Comparison of ENCODE assay signal across 8 cellular contexts in the genomic region with DNA sequence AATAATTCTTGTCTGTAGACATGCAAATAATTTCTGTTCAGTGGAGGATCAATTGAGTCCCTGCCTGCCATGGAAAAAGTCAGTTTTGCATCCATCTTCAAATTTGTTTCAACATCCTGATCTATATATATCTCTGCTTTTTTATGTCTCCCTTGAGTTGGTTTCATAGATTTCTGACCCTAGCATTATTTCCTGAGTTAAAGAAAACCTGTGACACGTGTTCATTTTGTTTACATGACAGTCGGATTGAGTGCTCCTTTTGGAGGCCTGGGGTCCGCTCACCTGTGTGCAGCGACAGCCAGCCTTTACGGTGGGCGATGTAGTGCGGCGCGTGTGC. TPM values are rescaled to one million over a fixed set of nuclear protein-coding genes. Genes with fewer than 3 reads are reported as not detected.
A peak's percentile ranks its signal among the peaks of the same experiment; 100 is the strongest.
DNase-seq lines count a peak whose midpoint lies in the region; ATAC-seq and TF ChIP-seq lines count a peak whose summit lies in the region.

No MANE protein-coding gene starts in this region.

- peak overlapping the region; percentile 84 for H2AFZ ChIP-seq in PC-9

- WGBS in esophagus squamous epithelium, 2 donors: 0 to 2% methylated on average over 9 of the region's 9 CpGs

- no peaks in the 10 kb centered on the region; the same call in 1 of the 2 replicates for H4K20me1 ChIP-seq in PC-9 (ENCODE audit: insufficient read depth)

- intact Hi-C loops in PC-9 (cut with micrococcal nuclease; ENCODE audit: unreplicated experiment): loop anchor here (1.0 to 2.0 kb wide), 3 partner anchors 20 to 58 kb away; a partner anchor contains a TSS
- intact Hi-C loops in esophagus squamous epithelium (cut with DNase I): no loop called here

- no peaks in the 10 kb centered on the region for H3K9me2 ChIP-seq in PC-9 (ENCODE audit: insufficient read depth)

- H3K4me3 Mint-ChIP-seq in progenitor cell of endocrine pancreas (ENCODE audit: low read depth): peak overlapping the region; percentile 65

- H3K27me3 ChIP-seq in PC-9 (ENCODE audit: insufficient read depth, low read depth) (no peaks in the 10 kb centered on the region), esophagus squamous epithelium (no peaks in the 10 kb centered on the region)

- TF ChIP-seq CTCF in PC-9 (conservative IDR thresholded peaks at IDR 0.05): no peak
- TF ChIP-seq CTCF in esophagus squamous epithelium (IDR thresholded peaks at IDR 0.05): no peak
- TF ChIP-seq CTCF in progenitor cell of endocrine pancreas (IDR thresholded peaks at IDR 0.05; ENCODE audit: unreplicated experiment): no peak

- H3K4me3 ChIP-seq in PC-9 (peak overlapping the region; percentile 69), esophagus squamous epithelium (peak overlapping the region; percentile 66 to 93 (median 90))

- H3K27me3 Mint-ChIP-seq in progenitor cell of endocrine pancreas: peaks cover 9% of the 10 kb centered on the region

- H3K9me3 ChIP-seq in PC-9 (ENCODE audit: insufficient read depth, low read depth): peaks cover 6% of the 10 kb centered on the region
- H3K9me3 ChIP-seq in esophagus squamous epithelium: no peaks in the 10 kb centered on the region

- H3K4me1 Mint-ChIP-seq in progenitor cell of endocrine pancreas (ENCODE audit: low read depth): peaks cover 15% of the 10 kb centered on the region

- POLR2A ChIA-PET in PC-9 (lab: Charles Lee; ENCODE audit: unreplicated experiment): no interaction called here

- peaks cover 14% of the 10 kb centered on the region for H3K36me3 Mint-ChIP-seq in progenitor cell of endocrine pancreas (ENCODE audit: insufficient read depth)

- H3K36me3 ChIP-seq in PC-9 (ENCODE audit: low read depth): peaks cover 19% of the 10 kb centered on the region
- peaks cover 0 to 29% (median 7%) of the 10 kb centered on the region in 3 donors for H3K36me3 ChIP-seq in esophagus squamous epithelium

- peaks cover 53% of the 10 kb centered on the region for H3F3A ChIP-seq in PC-9 (ENCODE audit: insufficient read depth, low read depth)

- TF ChIP-seq POLR2A in esophagus squamous epithelium (IDR thresholded peaks at IDR 0.05): no peak

- DNase-seq in NCI-H2171 treated with DMSO at 0.1 percent for 48 hours (lab: John Stamatoyannopoulos, UW) (peak; percentile 33), NCI-H2171 (lab: John Stamatoyannopoulos, UW) (no peak), PC-9 (no peak), esophagus squamous epithelium (lab: John Stamatoyannopoulos, UW) (no peak), progenitor cell of endocrine pancreas (ENCODE audit: low spot score, unreplicated experiment) (no peak), NCI-H1417 treated with DMSO at 0.1 percent for 48 hours (lab: John Stamatoyannopoulos, UW) (no peak), SKM-1 treated with dmso at 0.1 percent for 144 hours (lab: John Stamatoyannopoulos, UW; ENCODE audit: unreplicated experiment) (no peak)

- H3K27ac ChIP-seq in PC-9 (peak overlapping the region; percentile 22; the same call in 1 of the 2 replicates), esophagus squamous epithelium (peak overlapping the region; percentile 84 to 95 (median 87))

- no peak for ATAC-seq in GM18861 (IDR thresholded peaks at IDR 0.05; ENCODE audit: unreplicated experiment)

- peak overlapping the region; percentile 93 for H3K4me2 ChIP-seq in PC-9

- peak overlapping the region; percentile 53 for H3K27ac Mint-ChIP-seq in progenitor cell of endocrine pancreas

- CTCF ChIA-PET in PC-9 (lab: Charles Lee): interaction anchor here (1.5 kb wide), 1 partner anchor 286 kb away, joined by 8 read pairs; a partner anchor contains a TSS

- TSS peak; percentile 32 for BruUV-seq in PC-9 (replicated peaks; lab: Mats Ljungman, UMichigan)

- peaks cover 15% of the 10 kb centered on the region for H3K79me2 ChIP-seq in PC-9 (ENCODE audit: low read depth)

- H3K4me1 ChIP-seq in PC-9 (replicated peaks; ENCODE audit: insufficient read depth) (peaks cover 58% of the 10 kb centered on the region), esophagus squamous epithelium (peaks cover 18 to 56% (median 41%) of the 10 kb centered on the region in 3 donors)

- H3K9me3 Mint-ChIP-seq in progenitor cell of endocrine pancreas (ENCODE audit: low read depth): peaks cover 3% of the 10 kb centered on the region

RNA-seq across cellular contexts. Expression of a gene that starts 0.7 kb away (rescaled TPM):
- total RNA-seq in PC-9 (2021) (239 and 301 TPM in 2 replicates), esophagus squamous epithelium (100 to 1,000 TPM in 3 of 4 donors, 10 to 100 TPM in 1; 86.0 to 144 (median 117) TPM), progenitor cell of endocrine pancreas (62.7 and 72.8 TPM in 2 replicates)

RNA-seq across cellular contexts. Expression of a gene that starts 37.7 kb away (rescaled TPM):
- total RNA-seq in PC-9 (2021): 45.7 and 49.5 TPM in 2 replicates
- total RNA-seq in esophagus squamous epithelium: 10 to 100 TPM; 18.3 to 22.8 (median 21.1) TPM
- total RNA-seq in progenitor cell of endocrine pancreas: 40.0 and 40.8 TPM in 2 replicates

RNA-seq across cellular contexts. Expression of a gene that starts 57.6 kb away (rescaled TPM):
- total RNA-seq in PC-9 (2021) (11.2 and 17.1 TPM in 2 replicates), esophagus squamous epithelium (10 to 100 TPM in 1 of 4 donors, 1 to 10 TPM in 3; 8.8 to 10.9 (median 9.5) TPM), progenitor cell of endocrine pancreas (17.1 and 17.3 TPM in 2 replicates)
